ENCODE assay signal across 1 cellular context in the genomic region with DNA sequence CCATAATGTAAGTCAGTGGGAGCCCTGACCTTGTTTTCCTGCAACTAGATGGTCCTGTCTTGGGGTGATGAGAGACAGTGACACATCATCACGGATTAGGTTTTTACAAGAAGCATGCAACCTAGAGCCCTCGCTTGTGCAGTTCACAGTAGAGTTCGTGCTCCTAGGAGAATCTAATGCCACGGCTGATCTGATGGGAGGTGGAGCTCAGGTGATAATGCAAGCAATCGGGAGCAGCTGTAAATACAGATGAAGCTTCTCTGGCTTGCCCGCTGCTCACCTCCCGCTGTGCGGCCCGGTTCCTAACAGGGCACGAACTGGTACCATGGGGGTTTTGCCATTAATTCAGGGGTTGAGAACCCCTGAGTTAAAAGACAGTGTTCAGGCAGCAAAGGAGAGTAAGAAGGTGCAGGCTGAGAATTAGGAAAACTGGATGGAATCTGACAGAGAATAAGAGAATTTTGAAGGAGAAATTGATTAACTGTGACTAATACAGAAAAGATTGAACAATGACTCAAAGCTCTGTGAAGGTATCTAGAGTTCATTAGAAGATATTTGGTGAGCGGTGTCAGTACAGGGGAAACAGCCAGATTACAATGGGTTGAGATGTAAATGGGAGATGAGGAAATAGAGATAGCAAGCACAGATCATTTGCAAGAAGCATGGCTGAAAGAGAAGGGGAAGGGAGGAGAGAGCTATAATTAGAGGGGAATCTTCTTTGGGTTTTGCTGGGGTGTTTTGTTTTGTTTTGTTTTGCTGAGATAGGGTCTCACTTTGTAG.
TF ChIP-seq lines count a peak whose summit lies in the region.

No MANE protein-coding gene starts in this region.

TF ChIP-seq in H1, 55 proteins besides CTCF, POLR2A, EP300 and RAD21:
- TF ChIP-seq HDAC2 (IDR thresholded peaks at IDR 0.05; ENCODE audit: borderline replicate concordance in 1 of 2, low read depth in 2 of 2, low read length in 2 of 2) (no peak), CREB1 (IDR thresholded peaks at IDR 0.05) (no peak), HDAC6 (IDR thresholded peaks at IDR 0.05; ENCODE audit: low read depth, low read length) (no peak), CHD1 (IDR thresholded peaks at IDR 0.05; ENCODE audit: low read depth, low read length) (no peak), JUND (IDR thresholded peaks at IDR 0.05; ENCODE audit: low read length) (no peak)
